Comparison of ENCODE assay signal across 21 cellular contexts in the genomic region with DNA sequence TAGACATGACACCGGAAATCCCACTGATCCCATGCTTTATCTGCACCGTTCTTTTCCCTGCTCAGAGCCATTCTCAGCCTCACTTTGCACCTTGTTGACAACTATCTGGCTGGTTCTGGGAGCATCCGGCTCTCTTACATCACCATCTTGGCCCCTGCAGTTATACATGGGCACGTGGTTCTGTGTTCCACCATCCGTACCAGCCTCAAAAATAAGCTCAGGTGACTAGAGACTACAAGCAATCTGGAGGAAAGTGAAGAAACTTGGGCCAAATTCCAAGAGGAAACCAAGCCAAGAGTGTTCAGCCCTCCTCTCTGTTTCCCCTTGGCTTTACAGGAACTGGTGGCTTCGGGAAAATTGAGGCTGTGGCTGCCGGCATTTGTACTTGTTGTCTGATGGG.
DNase-seq lines count a peak whose midpoint lies in the region; ATAC-seq and TF ChIP-seq lines count a peak whose summit lies in the region.
"Had no signal": no experiment of that assay in that cellular context is flagged by ENCODE, and none has a peak within 500 bp of the region (broad histone marks: within the 10 kb centered on the region; RNA-seq: fewer than 3 reads in every experiment).

No MANE protein-coding gene starts in this region.

- no peaks in the 10 kb centered on the region for H3K9me3 ChIP-seq in prostate gland
- H3K9me3 ChIP-seq: Caco-2 had no signal

- H3K27ac Mint-ChIP-seq in WTC11 = no peak overlapping the region
- H3K27ac Mint-ChIP-seq in stimulated activated memory B cell treated with anti-CD40 and anti-IgM and Interleukin-4, amounts not matched to agents 10 μg/mL and 1 μg/mL and 100 μg/mL, for 72 hours = no peak overlapping the region
- no peak overlapping the region for H3K27ac Mint-ChIP-seq in stimulated activated effector memory CD8-positive, alpha-beta T cell treated with anti-CD3 and anti-CD28 coated beads, Interleukin-12 subunit alpha, Interleukin-12 subunit beta, amount 100 ng/mL, for 72 hours
- H3K27ac Mint-ChIP-seq: CD4-positive, alpha-beta memory T cell; IgD-negative memory B cell had no signal

- H3K4me3 Mint-ChIP-seq in WTC11 = no peak overlapping the region
- no peak overlapping the region for H3K4me3 Mint-ChIP-seq in stimulated activated memory B cell treated with anti-CD40 and anti-IgM and Interleukin-4, amounts not matched to agents 10 μg/mL and 1 μg/mL and 100 μg/mL, for 72 hours
- H3K4me3 Mint-ChIP-seq in stimulated activated effector memory CD8-positive, alpha-beta T cell treated with anti-CD3 and anti-CD28 coated beads, Interleukin-12 subunit alpha, Interleukin-12 subunit beta, amount 100 ng/mL, for 72 hours = no peak overlapping the region
- H3K4me3 Mint-ChIP-seq: CD4-positive, alpha-beta memory T cell; IgD-negative memory B cell had no signal

- H3K27me3 Mint-ChIP-seq in WTC11 (ENCODE audit: low read depth) = peaks cover 9% of the 10 kb centered on the region
- peaks cover 8% of the 10 kb centered on the region for H3K27me3 Mint-ChIP-seq in stimulated activated memory B cell treated with anti-CD40 and anti-IgM and Interleukin-4, amounts not matched to agents 10 μg/mL and 1 μg/mL and 100 μg/mL, for 72 hours

- H3K4me3 ChIP-seq in epithelial cell of proximal tubule (ENCODE audit: low read depth, low read length) (no peak overlapping the region), prostate gland (no peak overlapping the region)
- H3K4me3 ChIP-seq: PC-9, SJSA1 had no signal

- WGBS in prostate gland = 59% methylated on average over 7 of the region's 7 CpGs

- peaks cover 19% of the 10 kb centered on the region for H3K9me3 Mint-ChIP-seq in WTC11
- peaks cover 5% of the 10 kb centered on the region for H3K9me3 Mint-ChIP-seq in stimulated activated memory B cell treated with anti-CD40 and anti-IgM and Interleukin-4, amounts not matched to agents 10 μg/mL and 1 μg/mL and 100 μg/mL, for 72 hours
- no peaks in the 10 kb centered on the region for H3K9me3 Mint-ChIP-seq in stimulated activated effector memory CD8-positive, alpha-beta T cell treated with anti-CD3 and anti-CD28 coated beads, Interleukin-12 subunit alpha, Interleukin-12 subunit beta, amount 100 ng/mL, for 72 hours

- POLR2A ChIA-PET in WTC11 (lab: Charles Lee) = no interaction called here

- H3K36me3 ChIP-seq in prostate gland = no peaks in the 10 kb centered on the region
- H3K36me3 ChIP-seq: SJSA1 had no signal

- intact Hi-C loops in prostate gland (cut with DNase I) = no loop called here

- no peaks in the 10 kb centered on the region for H3K4me1 ChIP-seq in prostate gland (replicated peaks)
- H3K4me1 ChIP-seq: Caco-2, SJSA1 had no signal

- TF ChIP-seq CTCF in WTC11 (IDR thresholded peaks at IDR 0.05) (no peak), epithelial cell of proximal tubule (conservative IDR thresholded peaks at IDR 0.05; ENCODE audit: low read depth, low read length) (no peak), prostate gland (IDR thresholded peaks at IDR 0.05) (no peak)

- ATAC-seq in WTC11 = 0 out of 2 replicates have a peak, but pooled peaks have one; percentile 13
- no peak for ATAC-seq in stimulated activated memory B cell treated with anti-CD40 and anti-IgM and Interleukin-4, amounts not matched to agents 10 μg/mL and 1 μg/mL and 100 μg/mL, for 72 hours
- ATAC-seq in stimulated activated effector memory CD8-positive, alpha-beta T cell treated with anti-CD3 and anti-CD28 coated beads, Interleukin-12 subunit alpha, Interleukin-12 subunit beta, amount 100 ng/mL, for 72 hours = no peak

- peaks cover 22% of the 10 kb centered on the region for H3K4me1 Mint-ChIP-seq in WTC11
- H3K4me1 Mint-ChIP-seq in stimulated activated memory B cell treated with anti-CD40 and anti-IgM and Interleukin-4, amounts not matched to agents 10 μg/mL and 1 μg/mL and 100 μg/mL, for 72 hours = no peaks in the 10 kb centered on the region
- H3K4me1 Mint-ChIP-seq in stimulated activated effector memory CD8-positive, alpha-beta T cell treated with anti-CD3 and anti-CD28 coated beads, Interleukin-12 subunit alpha, Interleukin-12 subunit beta, amount 100 ng/mL, for 72 hours = no peaks in the 10 kb centered on the region

- TF ChIP-seq POLR2A in prostate gland (IDR thresholded peaks at IDR 0.05) = no peak

- H3K36me3 Mint-ChIP-seq in WTC11 = peaks cover 7% of the 10 kb centered on the region; the same call in 1 of the 2 replicates
- H3K36me3 Mint-ChIP-seq in stimulated activated memory B cell treated with anti-CD40 and anti-IgM and Interleukin-4, amounts not matched to agents 10 μg/mL and 1 μg/mL and 100 μg/mL, for 72 hours = no peaks in the 10 kb centered on the region
- H3K36me3 Mint-ChIP-seq in stimulated activated effector memory CD8-positive, alpha-beta T cell treated with anti-CD3 and anti-CD28 coated beads, Interleukin-12 subunit alpha, Interleukin-12 subunit beta, amount 100 ng/mL, for 72 hours = no peaks in the 10 kb centered on the region
- H3K36me3 Mint-ChIP-seq: IgD-negative memory B cell had no signal

- H3K27me3 ChIP-seq in prostate gland (replicated peaks; ENCODE audit: insufficient read depth) = no peaks in the 10 kb centered on the region
- H3K27me3 ChIP-seq: SJSA1 had no signal

- CTCF ChIA-PET in WTC11 (lab: Charles Lee) = interaction anchor here (1.0 kb wide), 1 partner anchor 268 kb away, joined by 3 read pairs; no protein-coding TSS in a partner anchor

- DNase-seq in HT1080 (ENCODE audit: low read depth) (peak; percentile 2), WTC11 (ENCODE audit: low spot score) (no peak), epithelial cell of proximal tubule (ENCODE audit: low read depth) (peak; percentile 69), prostate gland (ENCODE audit: low spot score) (peak; percentile 5)
- no peak for DNase-seq in stimulated activated effector memory CD8-positive, alpha-beta T cell treated with anti-CD3 and anti-CD28 coated beads, Interleukin-12 subunit alpha, Interleukin-12 subunit beta, amount 100 ng/mL, for 72 hours (ENCODE audit: low spot score in 2 of 2)
- no peak for DNase-seq in activated CD8-positive, alpha-beta memory T cell treated with anti-CD3 and anti-CD28 coated beads, Interleukin-2, amount 50 U/mL, for 48 hours
- DNase-seq: C1 segment of cervical spinal cord; Caco-2; CD4-positive, alpha-beta memory T cell; H7; NCI-H1092; NCI-H1417 treated with DMSO at 0.1 percent for 48 hours; NCI-H1694 treated with DMSO at 0.1 percent for 48 hours; NCI-H2081; NCI-H526 treated with DMSO at 0.1 percent for 48 hours; PC-9; Right ventricle myocardium superior had no signal

- no peak overlapping the region for H3K27ac ChIP-seq in prostate gland
- H3K27ac ChIP-seq: KMS-11, PC-9, SJSA1 had no signal

TF ChIP-seq in WTC11, 78 proteins besides CTCF, POLR2A, EP300 and RAD21 (continues in another document):
- TF ChIP-seq SMAD3 (CRISPR knock-in tag; IDR thresholded peaks at IDR 0.05; ENCODE audit: borderline replicate concordance) = no peak
- TF ChIP-seq NFYB (CRISPR knock-in tag; conservative IDR thresholded peaks at IDR 0.05; ENCODE audit: low read depth) = no peak
- TF ChIP-seq, protein P1, sequence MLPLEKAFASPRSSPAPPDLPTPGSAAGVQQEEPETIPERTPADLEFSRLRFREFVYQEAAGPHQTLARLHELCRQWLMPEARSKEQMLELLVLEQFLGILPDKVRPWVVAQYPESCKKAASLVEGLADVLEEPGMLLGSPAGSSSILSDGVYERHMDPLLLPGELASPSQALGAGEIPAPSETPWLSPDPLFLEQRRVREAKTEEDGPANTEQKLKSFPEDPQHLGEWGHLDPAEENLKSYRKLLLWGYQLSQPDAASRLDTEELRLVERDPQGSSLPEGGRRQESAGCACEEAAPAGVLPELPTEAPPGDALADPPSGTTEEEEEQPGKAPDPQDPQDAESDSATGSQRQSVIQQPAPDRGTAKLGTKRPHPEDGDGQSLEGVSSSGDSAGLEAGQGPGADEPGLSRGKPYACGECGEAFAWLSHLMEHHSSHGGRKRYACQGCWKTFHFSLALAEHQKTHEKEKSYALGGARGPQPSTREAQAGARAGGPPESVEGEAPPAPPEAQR (CRISPR knock-in tag; IDR thresholded peaks at IDR 0.05) = no peak
- TF ChIP-seq IRF2 (CRISPR knock-in tag; IDR thresholded peaks at IDR 0.05; ENCODE audit: borderline replicate concordance, low read depth) = no peak
- no peak for TF ChIP-seq NFATC4 (CRISPR knock-in tag; IDR thresholded peaks at IDR 0.05)
- TF ChIP-seq, protein P2, sequence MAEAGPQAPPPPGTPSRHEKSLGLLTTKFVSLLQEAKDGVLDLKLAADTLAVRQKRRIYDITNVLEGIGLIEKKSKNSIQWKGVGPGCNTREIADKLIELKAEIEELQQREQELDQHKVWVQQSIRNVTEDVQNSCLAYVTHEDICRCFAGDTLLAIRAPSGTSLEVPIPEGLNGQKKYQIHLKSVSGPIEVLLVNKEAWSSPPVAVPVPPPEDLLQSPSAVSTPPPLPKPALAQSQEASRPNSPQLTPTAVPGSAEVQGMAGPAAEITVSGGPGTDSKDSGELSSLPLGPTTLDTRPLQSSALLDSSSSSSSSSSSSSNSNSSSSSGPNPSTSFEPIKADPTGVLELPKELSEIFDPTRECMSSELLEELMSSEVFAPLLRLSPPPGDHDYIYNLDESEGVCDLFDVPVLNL (CRISPR knock-in tag; IDR thresholded peaks at IDR 0.05; ENCODE audit: borderline replicate concordance, low read depth) = no peak
- TF ChIP-seq, protein P3, sequence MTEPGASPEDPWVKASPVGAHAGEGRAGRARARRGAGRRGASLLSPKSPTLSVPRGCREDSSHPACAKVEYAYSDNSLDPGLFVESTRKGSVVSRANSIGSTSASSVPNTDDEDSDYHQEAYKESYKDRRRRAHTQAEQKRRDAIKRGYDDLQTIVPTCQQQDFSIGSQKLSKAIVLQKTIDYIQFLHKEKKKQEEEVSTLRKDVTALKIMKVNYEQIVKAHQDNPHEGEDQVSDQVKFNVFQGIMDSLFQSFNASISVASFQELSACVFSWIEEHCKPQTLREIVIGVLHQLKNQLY (CRISPR knock-in tag; IDR thresholded peaks at IDR 0.05) = no peak
- no peak for TF ChIP-seq ZNF121 (CRISPR knock-in tag; IDR thresholded peaks at IDR 0.05)
- TF ChIP-seq, protein P4, sequence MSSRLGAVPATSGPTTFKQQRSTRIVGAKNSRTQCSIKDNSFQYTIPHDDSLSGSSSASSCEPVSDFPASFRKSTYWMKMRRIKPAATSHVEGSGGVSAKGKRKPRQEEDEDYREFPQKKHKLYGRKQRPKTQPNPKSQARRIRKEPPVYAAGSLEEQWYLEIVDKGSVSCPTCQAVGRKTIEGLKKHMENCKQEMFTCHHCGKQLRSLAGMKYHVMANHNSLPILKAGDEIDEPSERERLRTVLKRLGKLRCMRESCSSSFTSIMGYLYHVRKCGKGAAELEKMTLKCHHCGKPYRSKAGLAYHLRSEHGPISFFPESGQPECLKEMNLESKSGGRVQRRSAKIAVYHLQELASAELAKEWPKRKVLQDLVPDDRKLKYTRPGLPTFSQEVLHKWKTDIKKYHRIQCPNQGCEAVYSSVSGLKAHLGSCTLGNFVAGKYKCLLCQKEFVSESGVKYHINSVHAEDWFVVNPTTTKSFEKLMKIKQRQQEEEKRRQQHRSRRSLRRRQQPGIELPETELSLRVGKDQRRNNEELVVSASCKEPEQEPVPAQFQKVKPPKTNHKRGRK (CRISPR knock-in tag; IDR thresholded peaks at IDR 0.05; ENCODE audit: borderline replicate concordance) = no peak

Comparison
In these comparisons a context has a peak if more than half of its experiments do, and no peak if none do; other contexts are left out.
1. DNase-seq: peak in HT1080 (single experiment), epithelial cell of proximal tubule (single experiment) and prostate gland (single experiment); none in WTC11 (single experiment), stimulated activated effector memory CD8-positive, alpha-beta T cell treated with anti-CD3 and anti-CD28 coated beads, Interleukin-12 subunit alpha, Interleukin-12 subunit beta, amount 100 ng/mL, for 72 hours (0 of 2) and activated CD8-positive, alpha-beta memory T cell treated with anti-CD3 and anti-CD28 coated beads, Interleukin-2, amount 50 U/mL, for 48 hours (single experiment).